Comparison of ENCODE assay signal across 8 cellular contexts in the genomic region with DNA sequence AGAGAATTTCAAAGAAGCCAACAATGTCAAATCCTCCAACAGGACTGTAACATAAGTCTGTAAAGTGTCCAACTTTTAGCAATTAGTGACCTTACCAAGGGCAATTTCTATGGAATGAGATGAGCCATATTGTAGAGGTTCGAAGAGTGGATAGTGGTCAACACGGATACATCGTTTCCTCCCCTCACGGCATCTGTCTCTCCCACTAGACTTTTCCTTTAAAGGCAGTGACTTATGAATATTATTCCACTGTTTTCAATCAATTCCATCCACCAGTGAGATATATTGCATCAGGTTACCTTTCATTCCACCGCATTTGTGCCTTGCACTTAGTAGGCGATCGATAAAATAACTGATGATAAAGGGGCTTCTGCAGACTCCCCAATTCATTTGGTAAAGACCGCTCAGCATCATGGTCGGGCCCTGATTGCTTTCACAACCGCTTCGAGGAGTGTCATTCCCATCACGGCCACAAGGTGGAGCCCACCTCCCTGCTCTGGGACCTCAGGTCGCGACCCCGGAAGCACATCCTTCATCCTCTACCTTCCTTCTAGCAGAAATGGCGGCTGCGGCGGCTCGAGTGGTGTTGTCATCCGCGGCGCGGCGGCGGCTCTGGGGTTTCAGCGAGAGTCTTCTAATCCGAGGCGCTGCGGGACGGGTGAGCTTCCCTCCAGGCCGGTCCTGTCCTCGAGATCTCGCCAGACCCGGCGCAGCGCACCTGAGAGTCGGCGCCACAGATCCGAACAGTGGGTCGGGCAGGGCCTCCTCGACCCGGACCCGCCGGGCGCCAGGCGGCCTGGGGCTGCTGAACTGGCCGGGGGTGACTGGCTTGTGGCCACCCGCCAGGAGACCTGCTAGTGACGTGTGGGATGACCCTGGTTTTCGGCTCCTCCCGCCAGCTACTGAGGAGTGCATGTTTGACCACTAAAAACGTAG.
DNase-seq lines count a peak whose midpoint lies in the region; ATAC-seq and FAIRE-seq lines count a peak whose summit lies in the region.

A gene with protein sequence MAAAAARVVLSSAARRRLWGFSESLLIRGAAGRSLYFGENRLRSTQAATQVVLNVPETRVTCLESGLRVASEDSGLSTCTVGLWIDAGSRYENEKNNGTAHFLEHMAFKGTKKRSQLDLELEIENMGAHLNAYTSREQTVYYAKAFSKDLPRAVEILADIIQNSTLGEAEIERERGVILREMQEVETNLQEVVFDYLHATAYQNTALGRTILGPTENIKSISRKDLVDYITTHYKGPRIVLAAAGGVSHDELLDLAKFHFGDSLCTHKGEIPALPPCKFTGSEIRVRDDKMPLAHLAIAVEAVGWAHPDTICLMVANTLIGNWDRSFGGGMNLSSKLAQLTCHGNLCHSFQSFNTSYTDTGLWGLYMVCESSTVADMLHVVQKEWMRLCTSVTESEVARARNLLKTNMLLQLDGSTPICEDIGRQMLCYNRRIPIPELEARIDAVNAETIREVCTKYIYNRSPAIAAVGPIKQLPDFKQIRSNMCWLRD (plus strand): TSS at position 535 of the 936 bp plus-strand sequence. CDS start 25 bp downstream, at position 560.

- DNase-seq in GM19239 (ENCODE audit: insufficient read length, low spot score): peak; percentile 87
- DNase-seq in NCI-H524 (lab: John Stamatoyannopoulos, UW): peak; percentile 71 to 90
- peak; percentile 91 to 95 for DNase-seq in activated CD4-positive, alpha-beta T cell treated with anti-CD3 and anti-CD28 coated beads for 4 hours
- DNase-seq in kidney tubule cell (ENCODE audit: low spot score): peak; percentile 93
- DNase-seq in stimulated activated CD4-positive, alpha-beta T cell treated with anti-CD3 and anti-CD28 coated beads, Interleukin-1b, Interleukin-23, amount 100 ng/mL, for 24 hours (ENCODE audit: low read depth in 4 of 4, low spot score in 1 of 4): peak; percentile 92 to 96 (median 93)

- FAIRE-seq in GM19239 (lab: Jason Lieb, UNC): peak; percentile 97

- peak within 1 kb of the TSS; percentile 91 for H3K27ac ChIP-seq in BLaER1
- peak within 1 kb of the TSS; percentile 56 for H3K27ac ChIP-seq in cingulate gyrus (ENCODE audit: low read depth, low read length)

- H3K36me3 ChIP-seq in BLaER1: peaks cover 36% of the 10 kb centered on the region

- ATAC-seq in HG03457 (IDR thresholded peaks at IDR 0.05; ENCODE audit: unreplicated experiment): peak; percentile 79

- H3K27me3 ChIP-seq in BLaER1: no peaks in the 10 kb centered on the region

- peak within 1 kb of the TSS; percentile 89 for H3K4me2 ChIP-seq in BLaER1

- peak within 1 kb of the TSS; percentile 87 for H3K4me3 ChIP-seq in BLaER1

- peaks cover 16% of the 10 kb centered on the region for H3K4me1 ChIP-seq in BLaER1

- H3K9ac ChIP-seq in BLaER1: peak within 1 kb of the TSS; percentile 92

- H3K9me3 ChIP-seq in BLaER1: no peaks in the 10 kb centered on the region

- peaks cover 27% of the 10 kb centered on the region for H4K20me1 ChIP-seq in BLaER1

Comparison
In these comparisons a context has a peak if more than half of its experiments do, and no peak if none do; other contexts are left out.
1. Peak in every context shown above with its lines: DNase-seq, ATAC-seq, H3K4me3 ChIP-seq and H3K27ac ChIP-seq.